ENCODE assay signal across 16 cellular contexts in the genomic region with DNA sequence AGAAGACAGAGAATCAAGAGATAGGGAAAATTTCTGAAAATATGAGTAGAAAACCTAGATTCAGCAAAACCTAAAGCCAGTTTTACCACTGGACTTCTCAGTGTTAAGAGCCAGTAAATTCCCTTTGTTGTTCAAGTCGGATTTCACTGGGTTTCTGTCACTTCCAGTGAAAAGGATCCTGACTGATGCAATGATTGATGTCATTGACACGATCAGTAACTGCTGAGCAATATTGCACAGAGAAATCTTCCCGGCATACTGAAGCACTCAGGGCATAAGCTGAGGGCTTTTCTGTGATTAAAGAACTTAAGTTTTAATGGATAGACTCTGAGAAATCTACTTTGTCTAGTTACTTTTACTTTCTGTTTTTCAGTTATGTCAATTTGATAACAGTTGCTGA.
DNase-seq lines count a peak whose midpoint lies in the region; ATAC-seq, FAIRE-seq and TF ChIP-seq lines count a peak whose summit lies in the region.
"Had no signal": no experiment of that assay in that cellular context is flagged by ENCODE, and none has a peak within 500 bp of the region (broad histone marks: within the 10 kb centered on the region; RNA-seq: fewer than 3 reads in every experiment).

No MANE protein-coding gene starts in this region.

- H3K27me3 ChIP-seq in astrocyte (ENCODE audit: insufficient read depth, low read length) (no peaks in the 10 kb centered on the region), MM.1S (replicated peaks; ENCODE audit: insufficient read depth, low read length) (no peaks in the 10 kb centered on the region)
- H3K27me3 ChIP-seq: sigmoid colon, SJCRH30 had no signal

- H3K9me3 ChIP-seq in astrocyte (ENCODE audit: insufficient read depth, low read depth, low read length) (no peaks in the 10 kb centered on the region), MM.1S (replicated peaks; ENCODE audit: insufficient read depth, low read length) (no peaks in the 10 kb centered on the region)
- H3K9me3 ChIP-seq: mucosa of descending colon, sigmoid colon, SJCRH30 had no signal

- peak overlapping the region; percentile 11 for H3K27ac Mint-ChIP-seq in activated naive CD4-positive, alpha-beta T cell treated with anti-CD3 and anti-CD28 coated beads, Interleukin-2, amount 10 ng/mL, durations not matched to agents 7 days and 5 days
- peak overlapping the region in 1 of 2 donors; percentile 49 for H3K27ac Mint-ChIP-seq in activated naive CD4-positive, alpha-beta T cell treated with anti-CD3 and anti-CD28 coated beads, Interleukin-2, amount 50 U/mL, for 72 hours
- H3K27ac Mint-ChIP-seq in astrocyte (ENCODE audit: unreplicated experiment), result peak overlapping the region; percentile 54
- peak overlapping the region; percentile 84 to 94 for H3K27ac Mint-ChIP-seq in stimulated activated naive CD8-positive, alpha-beta T cell treated with anti-CD3 and anti-CD28 coated beads, Interleukin-15, amount 100 ng/mL, for 72 hours

- no peak for DNase-seq in activated naive CD4-positive, alpha-beta T cell treated with anti-CD3 and anti-CD28 coated beads, Interleukin-2, amount 10 ng/mL, durations not matched to agents 7 days and 5 days
- DNase-seq in activated naive CD4-positive, alpha-beta T cell treated with anti-CD3 and anti-CD28 coated beads, Interleukin-2, amount 50 U/mL, for 72 hours (ENCODE audit: low spot score in 2 of 2), result no peak
- DNase-seq in astrocyte (ENCODE audit: low read depth) (no peak), left lobe of liver (ENCODE audit: low spot score) (no peak), DMS53 treated with DMSO at 0.1 percent for 48 hours (lab: John Stamatoyannopoulos, UW; ENCODE audit: unreplicated experiment) (no peak), MM.1S (no peak), substantia nigra (lab: John Stamatoyannopoulos, UW) (no peak)
- DNase-seq in stimulated activated naive CD8-positive, alpha-beta T cell treated with anti-CD3 and anti-CD28 coated beads, Interleukin-15, amount 100 ng/mL, for 72 hours, result no peak
- DNase-seq: hippocampal formation, mucosa of descending colon, NCI-H1417 treated with DMSO at 0.1 percent for 48 hours, NCI-H82, sigmoid colon, SJCRH30 had no signal

- no peak for FAIRE-seq in astrocyte (lab: Jason Lieb, UNC)
- FAIRE-seq: G401.6, urothelium cell line had no signal

- H3K4me3 ChIP-seq in astrocyte (ENCODE audit: insufficient read depth, low read depth, low read length) (no peak overlapping the region), MM.1S (ENCODE audit: low read length) (no peak overlapping the region)
- H3K4me3 ChIP-seq: mucosa of descending colon, sigmoid colon, SJCRH30 had no signal

- H2AFZ ChIP-seq in astrocyte (ENCODE audit: low read depth, low read length) (no peak overlapping the region), MM.1S (ENCODE audit: low read length) (no peak overlapping the region)

- H3K36me3 ChIP-seq in astrocyte (ENCODE audit: insufficient read depth, low read length), result no peaks in the 10 kb centered on the region
- no peaks in the 10 kb centered on the region for H3K36me3 ChIP-seq in MM.1S (replicated peaks; ENCODE audit: insufficient read depth, low read length)
- H3K36me3 ChIP-seq: sigmoid colon had no signal

- H4K20me1 ChIP-seq in astrocyte (ENCODE audit: insufficient read depth, low read length) (no peaks in the 10 kb centered on the region), MM.1S (ENCODE audit: insufficient read depth, low read length) (no peaks in the 10 kb centered on the region)

- ATAC-seq in activated naive CD4-positive, alpha-beta T cell treated with anti-CD3 and anti-CD28 coated beads, Interleukin-2, amount 50 U/mL, for 72 hours, result no peak
- peak; percentile 65 for ATAC-seq in left lobe of liver
- ATAC-seq in stimulated activated naive CD8-positive, alpha-beta T cell treated with anti-CD3 and anti-CD28 coated beads, Interleukin-15, amount 100 ng/mL, for 72 hours, result no peak
- ATAC-seq: mucosa of descending colon had no signal

- TF ChIP-seq CTCF in astrocyte (IDR thresholded peaks at IDR 0.05; ENCODE audit: insufficient read depth, low read depth, low read length) (no peak), MM.1S (IDR thresholded peaks at IDR 0.05; ENCODE audit: low read length) (no peak)

- H3K4me1 Mint-ChIP-seq in activated naive CD4-positive, alpha-beta T cell treated with anti-CD3 and anti-CD28 coated beads, Interleukin-2, amount 10 ng/mL, durations not matched to agents 7 days and 5 days, result peaks cover 38% of the 10 kb centered on the region
- H3K4me1 Mint-ChIP-seq in astrocyte (ENCODE audit: low read depth, unreplicated experiment), result peaks cover 37% of the 10 kb centered on the region
- H3K4me1 Mint-ChIP-seq in stimulated activated naive CD8-positive, alpha-beta T cell treated with anti-CD3 and anti-CD28 coated beads, Interleukin-15, amount 100 ng/mL, for 72 hours, result peaks cover 37% of the 10 kb centered on the region

- no peaks in the 10 kb centered on the region for H3F3A ChIP-seq in MM.1S (ENCODE audit: insufficient read depth, low read length)

- no peaks in the 10 kb centered on the region for H3K9me3 Mint-ChIP-seq in activated naive CD4-positive, alpha-beta T cell treated with anti-CD3 and anti-CD28 coated beads, Interleukin-2, amount 10 ng/mL, durations not matched to agents 7 days and 5 days
- peaks cover 0 to 4% of the 10 kb centered on the region in 2 donors for H3K9me3 Mint-ChIP-seq in activated naive CD4-positive, alpha-beta T cell treated with anti-CD3 and anti-CD28 coated beads, Interleukin-2, amount 50 U/mL, for 72 hours
- H3K9me3 Mint-ChIP-seq in astrocyte (ENCODE audit: unreplicated experiment), result no peaks in the 10 kb centered on the region
- H3K9me3 Mint-ChIP-seq in stimulated activated naive CD8-positive, alpha-beta T cell treated with anti-CD3 and anti-CD28 coated beads, Interleukin-15, amount 100 ng/mL, for 72 hours, result no peaks in the 10 kb centered on the region

- H3K4me2 ChIP-seq in astrocyte (ENCODE audit: low read length) (no peak overlapping the region), MM.1S (ENCODE audit: low read depth, low read length) (no peak overlapping the region)

- H3K4me3 Mint-ChIP-seq in activated naive CD4-positive, alpha-beta T cell treated with anti-CD3 and anti-CD28 coated beads, Interleukin-2, amount 10 ng/mL, durations not matched to agents 7 days and 5 days, result peak overlapping the region; percentile 25
- no peak overlapping the region for H3K4me3 Mint-ChIP-seq in astrocyte (ENCODE audit: unreplicated experiment)
- H3K4me3 Mint-ChIP-seq in stimulated activated naive CD8-positive, alpha-beta T cell treated with anti-CD3 and anti-CD28 coated beads, Interleukin-15, amount 100 ng/mL, for 72 hours, result peak overlapping the region; percentile 49 to 60

- H3K27ac ChIP-seq in astrocyte (ENCODE audit: low read depth, low read length) (no peak overlapping the region), MM.1S (ENCODE audit: low read length) (no peak overlapping the region), substantia nigra (ENCODE audit: low read depth, low read length, poor library complexity, severe bottlenecking) (no peak overlapping the region)
- H3K27ac ChIP-seq: SJCRH30 had no signal

- H3K79me2 ChIP-seq in astrocyte (ENCODE audit: insufficient read depth, low read length), result no peaks in the 10 kb centered on the region
- H3K79me2 ChIP-seq in MM.1S (ENCODE audit: low read length), result no peaks in the 10 kb centered on the region

- H3K4me1 ChIP-seq in astrocyte (ENCODE audit: insufficient read depth, low read length) (no peaks in the 10 kb centered on the region), MM.1S (ENCODE audit: low read length) (no peaks in the 10 kb centered on the region)

- no peaks in the 10 kb centered on the region for H3K9me2 ChIP-seq in MM.1S (replicated peaks; ENCODE audit: insufficient read depth, low read length)

- CTCF ChIA-PET in activated naive CD4-positive, alpha-beta T cell treated with anti-CD3 and anti-CD28 coated beads, Interleukin-2, amount 10 ng/mL, durations not matched to agents 7 days and 5 days (lab: Charles Lee), result interaction anchor here (0.7 kb wide), 1 partner anchor 346 kb away, joined by 3 read pairs; no protein-coding TSS in a partner anchor

- H3K27me3 Mint-ChIP-seq in activated naive CD4-positive, alpha-beta T cell treated with anti-CD3 and anti-CD28 coated beads, Interleukin-2, amount 10 ng/mL, durations not matched to agents 7 days and 5 days, result no peaks in the 10 kb centered on the region
- no peaks in the 10 kb centered on the region for H3K27me3 Mint-ChIP-seq in astrocyte (ENCODE audit: low read depth, unreplicated experiment)
- no peaks in the 10 kb centered on the region for H3K27me3 Mint-ChIP-seq in stimulated activated naive CD8-positive, alpha-beta T cell treated with anti-CD3 and anti-CD28 coated beads, Interleukin-15, amount 100 ng/mL, for 72 hours

- no peak overlapping the region for H3K9ac ChIP-seq in astrocyte (ENCODE audit: low read length)
- H3K9ac ChIP-seq in MM.1S (ENCODE audit: low read length), result no peak overlapping the region

- peaks cover 10% of the 10 kb centered on the region for H3K36me3 Mint-ChIP-seq in activated naive CD4-positive, alpha-beta T cell treated with anti-CD3 and anti-CD28 coated beads, Interleukin-2, amount 10 ng/mL, durations not matched to agents 7 days and 5 days
- H3K36me3 Mint-ChIP-seq in activated naive CD4-positive, alpha-beta T cell treated with anti-CD3 and anti-CD28 coated beads, Interleukin-2, amount 50 U/mL, for 72 hours, result no peaks in the 10 kb centered on the region
- H3K36me3 Mint-ChIP-seq in astrocyte (ENCODE audit: low read depth, unreplicated experiment), result no peaks in the 10 kb centered on the region
